ENCODE assay signal across 8 cellular contexts in the genomic region with DNA sequence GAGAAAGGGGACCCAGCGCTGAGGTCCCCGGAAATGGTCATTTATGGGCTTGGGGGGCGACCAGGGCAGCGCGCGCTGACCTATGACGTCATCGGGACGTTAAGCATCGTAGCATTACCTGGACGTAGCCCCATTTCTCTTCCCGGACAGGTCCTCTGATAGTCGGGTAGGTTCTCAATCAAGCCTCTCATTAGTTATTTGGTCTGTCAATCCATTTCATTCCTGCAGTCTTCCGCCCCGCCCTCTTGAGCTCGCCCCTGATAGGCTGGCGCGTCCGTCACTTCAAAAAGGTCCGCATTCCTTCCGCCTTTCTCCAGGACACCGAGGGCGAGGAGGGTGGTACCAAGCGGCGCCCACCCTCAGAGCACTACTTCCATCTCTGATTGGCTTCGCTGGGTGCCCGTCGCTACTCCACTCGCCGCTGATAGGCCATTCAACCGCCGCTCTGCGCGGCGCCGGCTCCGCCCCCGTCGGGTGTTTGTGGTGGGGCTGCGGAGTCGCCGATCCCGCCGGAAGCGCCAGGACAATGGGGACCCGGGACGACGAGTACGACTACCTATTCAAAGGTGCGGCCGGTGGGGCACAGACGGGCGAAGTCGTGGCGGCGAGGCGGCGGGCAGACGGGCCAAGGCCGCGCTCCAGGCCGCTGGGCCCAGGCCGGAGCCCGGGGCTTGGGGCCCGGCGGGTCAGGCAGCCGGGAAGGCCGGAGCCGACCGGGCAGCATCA. TPM values are rescaled to one million over a fixed set of nuclear protein-coding genes. Genes with fewer than 3 reads are reported as not detected.
DNase-seq lines count a peak whose midpoint lies in the region; ATAC-seq and TF ChIP-seq lines count a peak whose summit lies in the region.

A gene (plus strand): TSS at position 470 of the 726 bp plus-strand sequence. CDS start 57 bp downstream, at position 527.

- no peak for TF ChIP-seq CTCF in lower lobe of right lung (IDR thresholded peaks at IDR 0.05)

- no peaks in the 10 kb centered on the region for H3K27me3 Mint-ChIP-seq in CD8-positive, alpha-beta memory T cell

- CTCF ChIA-PET in CD8-positive, alpha-beta memory T cell (lab: Charles Lee), result interaction anchor here (0.5 to 1.7 kb wide), 4 partner anchors 23 to 583 kb away, joined by 3 to 6 read pairs (median 4); a partner anchor contains a TSS

- no peaks in the 10 kb centered on the region for H3K9me3 Mint-ChIP-seq in CD8-positive, alpha-beta memory T cell

- H3K4me3 Mint-ChIP-seq in CD8-positive, alpha-beta memory T cell, result peak within 1 kb of the TSS; percentile 89 to 98 (median 93)

- peaks cover 14% of the 10 kb centered on the region for H3K4me1 ChIP-seq in CD8-positive, alpha-beta memory T cell (ENCODE audit: insufficient read depth, low read length)
- peaks cover 64% of the 10 kb centered on the region for H3K4me1 ChIP-seq in lower lobe of right lung

- DNase-seq in CD8-positive, alpha-beta memory T cell, result peak; percentile 95 to 99 (median 98)
- peak; percentile 99 for DNase-seq in HS-5 (ENCODE audit: low read depth)
- DNase-seq in NK-92 treated with Interleukin-12 subunit alpha and Interleukin-12 subunit beta, amount 100 ng/mL, for 24 hours (lab: John Stamatoyannopoulos, UW), result peak; percentile 99
- DNase-seq in activated CD8-positive, alpha-beta memory T cell treated with anti-CD3 and anti-CD28 coated beads for 24 hours, result peak; percentile 99
- DNase-seq in effector CD4-positive, alpha-beta T cell, result peak; percentile 96
- peak; percentile 99 for DNase-seq in lower lobe of right lung
- peak; percentile 91 to 99 (median 97) for DNase-seq in stimulated activated CD4-positive, alpha-beta T cell treated with anti-CD3 and anti-CD28 coated beads, TNF-alpha, amount 100 ng/mL, for 24 hours (ENCODE audit: low read depth in 3 of 3)

- H3K4me3 ChIP-seq in CD8-positive, alpha-beta memory T cell (ENCODE audit: low read length), result peak within 1 kb of the TSS; percentile 79
- H3K4me3 ChIP-seq in lower lobe of right lung, result peak within 1 kb of the TSS; percentile 90

- H3K36me3 ChIP-seq in CD8-positive, alpha-beta memory T cell (ENCODE audit: insufficient read depth, low read length), result no peaks in the 10 kb centered on the region
- no peaks in the 10 kb centered on the region for H3K36me3 ChIP-seq in lower lobe of right lung

- intact Hi-C loops in lower lobe of right lung (cut with DNase I), result no loop called here

- peak within 1 kb of the TSS; percentile 95 for H3K27ac ChIP-seq in CD8-positive, alpha-beta memory T cell (ENCODE audit: low read depth, low read length)
- peak within 1 kb of the TSS; percentile 100 for H3K27ac ChIP-seq in lower lobe of right lung

- peaks cover 22 to 48% (median 23%) of the 10 kb centered on the region in 3 donors for H3K4me1 Mint-ChIP-seq in CD8-positive, alpha-beta memory T cell

- H3K27ac Mint-ChIP-seq in CD8-positive, alpha-beta memory T cell, result peak within 1 kb of the TSS; percentile 87 to 98 (median 96)

- POLR2A ChIA-PET in CD8-positive, alpha-beta memory T cell (lab: Charles Lee), result interaction anchor here (0.5 to 1.5 kb wide), 5 partner anchors 23 to 482 kb away, joined by 3 to 4 read pairs (median 3); a partner anchor contains a TSS

- peak; percentile 89 for ATAC-seq in GM19468 (IDR thresholded peaks at IDR 0.05; ENCODE audit: extremely low read depth, unreplicated experiment)
- peak; percentile 96 for ATAC-seq in lower lobe of right lung

- H3K36me3 Mint-ChIP-seq in CD8-positive, alpha-beta memory T cell, result peaks cover 0 to 13% (median 0%) of the 10 kb centered on the region in 3 donors

- H3K27me3 ChIP-seq in CD8-positive, alpha-beta memory T cell (ENCODE audit: insufficient read depth, low read length, poor library complexity, severe bottlenecking), result no peaks in the 10 kb centered on the region
- no peaks in the 10 kb centered on the region for H3K27me3 ChIP-seq in lower lobe of right lung (ENCODE audit: low read depth)

- H3K9me3 ChIP-seq in CD8-positive, alpha-beta memory T cell (ENCODE audit: low read length), result no peaks in the 10 kb centered on the region
- H3K9me3 ChIP-seq in lower lobe of right lung, result no peaks in the 10 kb centered on the region

RNA-seq across cellular contexts. Expression of the gene that starts here (rescaled TPM):
- total RNA-seq in CD8-positive, alpha-beta memory T cell, result 10 to 100 TPM; 61.7 to 69.7 TPM
- 87.4 TPM for polyA plus RNA-seq in CD8-positive, alpha-beta memory T cell
- total RNA-seq in lower lobe of right lung, result 101 TPM

Comparison
In these comparisons a context has a peak if more than half of its experiments do, and no peak if none do; other contexts are left out.
1. Peak in every context shown above with its lines: DNase-seq, ATAC-seq, H3K4me3 ChIP-seq and H3K27ac ChIP-seq.